In the genomic region with DNA sequence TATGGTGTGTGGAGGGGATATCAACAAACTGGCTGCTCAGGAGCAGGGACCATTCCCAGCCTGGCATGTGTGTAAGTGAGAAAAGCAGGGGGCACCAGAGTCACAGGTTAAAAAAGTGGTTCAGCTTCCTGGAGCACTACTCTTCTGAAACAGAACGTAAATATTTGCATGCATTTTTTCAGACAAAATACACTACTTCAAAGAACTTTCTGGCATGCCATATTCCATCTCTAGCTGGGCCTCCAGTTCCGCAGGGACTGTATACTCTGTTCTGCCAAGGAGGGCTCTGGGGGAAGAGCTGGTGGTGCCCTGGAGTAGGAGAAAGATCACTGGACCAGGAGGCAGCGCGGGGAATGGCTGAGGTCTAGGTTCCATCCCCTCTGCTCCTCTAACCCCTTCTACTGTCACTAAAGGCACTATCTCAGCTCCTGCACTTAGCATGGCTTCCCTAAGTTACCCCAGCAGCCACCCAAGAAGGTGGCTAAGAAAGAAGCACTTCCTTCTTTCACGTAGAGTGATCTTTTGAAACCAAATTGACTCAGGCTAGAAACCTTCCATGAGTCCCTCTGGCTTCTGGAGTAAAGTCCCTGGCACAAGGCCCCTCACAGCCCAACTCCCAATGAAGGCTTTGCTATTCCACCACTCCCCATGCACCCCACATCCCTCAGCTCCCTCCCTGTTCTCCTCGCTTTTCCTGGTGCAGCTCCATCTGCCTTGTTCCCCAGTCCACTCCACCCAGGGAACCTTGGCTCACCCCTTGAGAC, we compare ENCODE assay signal across 1 cellular context.
TF ChIP-seq lines count a peak whose summit lies in the region.

No MANE protein-coding gene starts in this region.

TF ChIP-seq in IMR-90, 13 proteins besides CTCF, POLR2A, EP300 and RAD21:
- TF ChIP-seq, protein P1, sequence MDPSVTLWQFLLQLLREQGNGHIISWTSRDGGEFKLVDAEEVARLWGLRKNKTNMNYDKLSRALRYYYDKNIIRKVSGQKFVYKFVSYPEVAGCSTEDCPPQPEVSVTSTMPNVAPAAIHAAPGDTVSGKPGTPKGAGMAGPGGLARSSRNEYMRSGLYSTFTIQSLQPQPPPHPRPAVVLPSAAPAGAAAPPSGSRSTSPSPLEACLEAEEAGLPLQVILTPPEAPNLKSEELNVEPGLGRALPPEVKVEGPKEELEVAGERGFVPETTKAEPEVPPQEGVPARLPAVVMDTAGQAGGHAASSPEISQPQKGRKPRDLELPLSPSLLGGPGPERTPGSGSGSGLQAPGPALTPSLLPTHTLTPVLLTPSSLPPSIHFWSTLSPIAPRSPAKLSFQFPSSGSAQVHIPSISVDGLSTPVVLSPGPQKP (IDR thresholded peaks at IDR 0.05; ENCODE audit: borderline replicate concordance, low read depth, low read length) = no peak
- TF ChIP-seq FOS (IDR thresholded peaks at IDR 0.05; ENCODE audit: low read depth, low read length) = no peak
- no peak for TF ChIP-seq MAZ (IDR thresholded peaks at IDR 0.05; ENCODE audit: borderline replicate concordance, low read depth, low read length)
- peak; percentile 26 for TF ChIP-seq SMC3 (IDR thresholded peaks at IDR 0.05; ENCODE audit: low read depth, low read length)
